12 cellular contexts compared by ENCODE assay signal in genomic region chr17:29709861-29710849, GRCh38.
DNase-seq lines count a peak whose midpoint lies in the region; ATAC-seq and TF ChIP-seq lines count a peak whose summit lies in the region.
"Had no signal": no experiment of that assay in that cellular context is flagged by ENCODE, and none has a peak within 500 bp of the region (broad histone marks: within the 10 kb centered on the region; RNA-seq: fewer than 3 reads in every experiment).

No MANE protein-coding gene starts in this region.

- no peaks in the 10 kb centered on the region for H3K9me3 Mint-ChIP-seq in effector memory CD8-positive, alpha-beta T cell
- H3K9me3 Mint-ChIP-seq: T-helper 1 cell treated with Interleukin-12 subunit alpha and Interleukin-12 subunit beta and Interleukin-4 antibody, amounts not matched to agents 30 μg/mL and 1 μg/mL, for 36 hours had no signal

- peak; percentile 88 for DNase-seq in ACHN
- peak in 1 of 2 experiments; percentile 72 for DNase-seq in HL-60 (ENCODE audit: low read depth in 1 of 2, low spot score in 1 of 2)
- no peak for DNase-seq in effector memory CD8-positive, alpha-beta T cell
- DNase-seq in head of caudate nucleus: no peak
- DNase-seq in HAP-1 (ENCODE audit: low spot score in 2 of 2): no peak
- DNase-seq in body of pancreas: no peak
- DNase-seq: activated naive CD4-positive, alpha-beta T cell; DMS153; NCI-H187 treated with DMSO at 0.1 percent for 48 hours had no signal

- in situ Hi-C loops in ACHN (cut with HindIII; ENCODE audit: low pct_ligation_motif_present, low pct_unique_long_range_greater_than_20kb, low sequenced_read_pairs): no loop called here
- in situ Hi-C loops in HAP-1 (cut with MboI; ENCODE audit: low sequenced_read_pairs): no loop called here

- no peak for TF ChIP-seq POLR2A in body of pancreas (IDR thresholded peaks at IDR 0.05)

- TF ChIP-seq CTCF in HL-60 (IDR thresholded peaks at IDR 0.05; ENCODE audit: insufficient read depth, low read length): no peak
- no peak for TF ChIP-seq CTCF in body of pancreas (IDR thresholded peaks at IDR 0.05)

- intact Hi-C loops in head of caudate nucleus (cut with DNase I) (no loop called here), body of pancreas (cut with DNase I) (no loop called here)

- H3K27ac Mint-ChIP-seq in effector memory CD8-positive, alpha-beta T cell: peak overlapping the region; percentile 12 to 88
- H3K27ac Mint-ChIP-seq: T-helper 1 cell treated with Interleukin-12 subunit alpha and Interleukin-12 subunit beta and Interleukin-4 antibody, amounts not matched to agents 30 μg/mL and 1 μg/mL, for 36 hours had no signal

- ATAC-seq in effector memory CD8-positive, alpha-beta T cell (replicated peaks): no peak
- ATAC-seq in body of pancreas (no peak), GM18868 (IDR thresholded peaks at IDR 0.05; ENCODE audit: unreplicated experiment) (no peak)

- peak overlapping the region; percentile 4; the same call in 1 of the 2 replicates for H3K4me3 ChIP-seq in HL-60 (replicated peaks; ENCODE audit: insufficient read depth, low read length)
- H3K4me3 ChIP-seq in muscle layer of duodenum (ENCODE audit: low read depth in 1 of 2, low read length in 2 of 2): no peak overlapping the region
- H3K4me3 ChIP-seq in HAP-1: no peak overlapping the region
- no peak overlapping the region for H3K4me3 ChIP-seq in body of pancreas

- no peaks in the 10 kb centered on the region for H3K27me3 ChIP-seq in HL-60 (ENCODE audit: insufficient read depth, poor library complexity, severe bottlenecking)
- no peaks in the 10 kb centered on the region for H3K27me3 ChIP-seq in muscle layer of duodenum (ENCODE audit: low read depth, low read length)
- H3K27me3 ChIP-seq in HAP-1 (ENCODE audit: low read depth): no peaks in the 10 kb centered on the region
- no peaks in the 10 kb centered on the region for H3K27me3 ChIP-seq in body of pancreas

- peaks cover 6 to 20% of the 10 kb centered on the region in 2 donors for H3K4me1 ChIP-seq in muscle layer of duodenum (ENCODE audit: control insufficient read depth in 1 of 2, insufficient read depth in 2 of 2, low read length in 2 of 2)
- H3K4me1 ChIP-seq in HAP-1: peaks cover 3% of the 10 kb centered on the region; the same call in 1 of the 2 replicates
- H3K4me1 ChIP-seq in body of pancreas: peaks cover 5% of the 10 kb centered on the region

- H3K9me3 ChIP-seq in muscle layer of duodenum (ENCODE audit: control insufficient read depth in 1 of 2, low read length in 2 of 2): no peaks in the 10 kb centered on the region
- no peaks in the 10 kb centered on the region for H3K9me3 ChIP-seq in HAP-1
- H3K9me3 ChIP-seq in body of pancreas: no peaks in the 10 kb centered on the region

- H3K27me3 Mint-ChIP-seq in effector memory CD8-positive, alpha-beta T cell: no peaks in the 10 kb centered on the region

- H3K36me3 Mint-ChIP-seq in effector memory CD8-positive, alpha-beta T cell (ENCODE audit: insufficient read depth): peaks cover 13% of the 10 kb centered on the region

- H3K36me3 ChIP-seq in muscle layer of duodenum (ENCODE audit: control insufficient read depth in 1 of 2, insufficient read depth in 2 of 2, low read length in 2 of 2) (no peaks in the 10 kb centered on the region), HAP-1 (replicated peaks) (no peaks in the 10 kb centered on the region), body of pancreas (replicated peaks in 1 of 2; ENCODE audit: insufficient read depth in 1 of 2, low read depth in 2 of 2) (no peaks in the 10 kb centered on the region)

- H3K4me3 Mint-ChIP-seq in effector memory CD8-positive, alpha-beta T cell: no peak overlapping the region
- H3K4me3 Mint-ChIP-seq: T-helper 1 cell treated with Interleukin-12 subunit alpha and Interleukin-12 subunit beta and Interleukin-4 antibody, amounts not matched to agents 30 μg/mL and 1 μg/mL, for 36 hours had no signal

- 58 to 69% methylated on average over 4 of the region's 4 CpGs for WGBS in body of pancreas, 2 donors

- peaks cover 31 to 61% of the 10 kb centered on the region in 2 donors for H3K4me1 Mint-ChIP-seq in effector memory CD8-positive, alpha-beta T cell (ENCODE audit: low read depth in 2 of 2)

- peak overlapping the region; percentile 64 for H3K27ac ChIP-seq in HL-60 (replicated peaks)
- H3K27ac ChIP-seq in muscle layer of duodenum (ENCODE audit: low read length): peak overlapping the region; percentile 25
- H3K27ac ChIP-seq in body of pancreas: peak overlapping the region in 1 of 4 donors; percentile 6
